Comparison of ENCODE assay signal across 28 cellular contexts in genomic region chr5:158458086-158458485, GRCh38.
"Had no signal": no experiment of that assay in that cellular context is flagged by ENCODE, and none has a peak within 500 bp of the region (broad histone marks: within the 10 kb centered on the region; RNA-seq: fewer than 3 reads in every experiment).

No MANE protein-coding gene starts in this region.

- H3K27ac Mint-ChIP-seq: immature natural killer cell; mesothelial cell of epicardium; natural killer cell; nephron progenitor cell; neural progenitor cell; stimulated activated memory B cell treated with anti-CD40 and anti-IgM and Interleukin-4, amounts not matched to agents 10 μg/mL and 1 μg/mL and 100 μg/mL, for 72 hours; stimulated activated naive CD8-positive, alpha-beta T cell treated with anti-CD3 and anti-CD28 coated beads, Interleukin-15, amount 100 ng/mL, for 72 hours; type B pancreatic cell had no signal

- H3K4me3 Mint-ChIP-seq: immature natural killer cell; mesothelial cell of epicardium; naive B cell; natural killer cell; nephron progenitor cell; neural progenitor cell; stimulated activated memory B cell treated with anti-CD40 and anti-IgM and Interleukin-4, amounts not matched to agents 10 μg/mL and 1 μg/mL and 100 μg/mL, for 72 hours; stimulated activated naive CD8-positive, alpha-beta T cell treated with anti-CD3 and anti-CD28 coated beads, Interleukin-15, amount 100 ng/mL, for 72 hours; type B pancreatic cell had no signal

- H3K4me3 ChIP-seq: left lung, lower lobe of right lung, neural progenitor cell, psoas muscle, spleen, tibial nerve, vagina had no signal

- H3K27me3 Mint-ChIP-seq: naive B cell; stimulated activated memory B cell treated with anti-CD40 and anti-IgM and Interleukin-4, amounts not matched to agents 10 μg/mL and 1 μg/mL and 100 μg/mL, for 72 hours; stimulated activated naive CD8-positive, alpha-beta T cell treated with anti-CD3 and anti-CD28 coated beads, Interleukin-15, amount 100 ng/mL, for 72 hours; type B pancreatic cell had no signal

- H2AFZ ChIP-seq: neural progenitor cell, parathyroid adenoma had no signal

- H3K36me3 ChIP-seq: left lung, lower lobe of right lung, neural progenitor cell, neutrophil, spleen, tibial nerve, vagina had no signal

- H3K9ac ChIP-seq: neural progenitor cell, parathyroid adenoma had no signal

- H3K27ac ChIP-seq: left lung, lower lobe of right lung, neural progenitor cell, neutrophil, parathyroid adenoma, psoas muscle, spleen, tibial nerve, vagina had no signal

- H3K9me3 Mint-ChIP-seq: nephron progenitor cell; stimulated activated memory B cell treated with anti-CD40 and anti-IgM and Interleukin-4, amounts not matched to agents 10 μg/mL and 1 μg/mL and 100 μg/mL, for 72 hours; type B pancreatic cell had no signal

- H3K27me3 ChIP-seq: left lung, neural progenitor cell, neutrophil, spleen, tibial nerve, vagina had no signal

- H3K36me3 Mint-ChIP-seq: immature natural killer cell; mesothelial cell of epicardium; natural killer cell; neural progenitor cell; stimulated activated memory B cell treated with anti-CD40 and anti-IgM and Interleukin-4, amounts not matched to agents 10 μg/mL and 1 μg/mL and 100 μg/mL, for 72 hours; type B pancreatic cell had no signal

- H3K79me2 ChIP-seq: parathyroid adenoma had no signal

- DNase-seq: hypothalamus; immature natural killer cell; kidney; left colon; left lung; lower lobe of right lung; mesendoderm; naive B cell; natural killer cell; nephron progenitor cell; occipital lobe; psoas muscle; small intestine; spleen; stimulated activated CD4-positive, alpha-beta T cell treated with anti-CD3 and anti-CD28 coated beads, Interleukin-2, amount 100 ng/mL, for 48 hours; stimulated activated CD4-positive, alpha-beta T cell treated with anti-CD3 and anti-CD28 coated beads, Interleukin-4, amount 100 ng/mL, for 4 hours; stimulated activated CD8-positive, alpha-beta memory T cell treated with anti-CD3 and anti-CD28 coated beads, Interleukin-4, amount 100 ng/mL, for 48 hours; stimulated activated naive CD4-positive, alpha-beta T cell treated with Interleukin-2 at 50 U/mL for 16 hours; stimulated activated naive CD8-positive, alpha-beta T cell treated with anti-CD3 and anti-CD28 coated beads, Interleukin-15, amount 100 ng/mL, for 72 hours; substantia nigra had no signal

- H3K9me3 ChIP-seq: left lung, lower lobe of right lung, neutrophil, psoas muscle, spleen, tibial nerve, vagina had no signal

- H3K4me1 Mint-ChIP-seq: immature natural killer cell; mesothelial cell of epicardium; naive B cell; natural killer cell; nephron progenitor cell; stimulated activated memory B cell treated with anti-CD40 and anti-IgM and Interleukin-4, amounts not matched to agents 10 μg/mL and 1 μg/mL and 100 μg/mL, for 72 hours had no signal

- H3K4me1 ChIP-seq: left lung, lower lobe of right lung, neural progenitor cell, parathyroid adenoma, psoas muscle, spleen, vagina had no signal

- H3K4me2 ChIP-seq: neural progenitor cell had no signal
